Comparison of ENCODE assay signal across 9 cellular contexts in the genomic region with DNA sequence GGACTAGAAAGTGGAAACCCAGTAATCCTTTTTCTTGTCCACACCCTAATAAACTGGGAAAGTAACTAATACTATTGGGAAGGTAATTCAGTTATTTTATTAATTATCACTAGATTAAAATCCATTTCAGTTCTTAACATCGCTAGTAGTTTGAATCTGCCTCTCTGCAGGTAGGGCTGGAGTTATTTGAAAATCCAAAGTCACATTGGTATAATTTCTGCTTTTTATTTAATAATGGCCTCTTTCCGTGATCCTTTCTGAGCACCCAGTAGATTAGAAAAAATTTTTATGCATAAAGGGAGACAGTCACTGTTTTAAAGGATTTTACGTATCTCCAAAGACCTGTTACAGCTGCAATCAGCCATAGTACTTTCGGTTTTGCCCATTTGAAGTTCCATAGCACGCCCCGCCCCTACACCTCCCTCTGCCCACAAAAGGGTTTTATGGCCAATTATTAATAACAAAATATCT. TPM values are rescaled to one million over a fixed set of nuclear protein-coding genes. Genes with fewer than 3 reads are reported as not detected.
DNase-seq lines count a peak whose midpoint lies in the region; ATAC-seq, FAIRE-seq and TF ChIP-seq lines count a peak whose summit lies in the region.
"Had no signal": no experiment of that assay in that cellular context is flagged by ENCODE, and none has a peak within 500 bp of the region (broad histone marks: within the 10 kb centered on the region; RNA-seq: fewer than 3 reads in every experiment).

No MANE protein-coding gene starts in this region.

- TF ChIP-seq CTCF in PC-3 (conservative IDR thresholded peaks at IDR 0.05; ENCODE audit: low read depth, low read length) (no peak), pancreas (IDR thresholded peaks at IDR 0.05) (no peak)

- H3K36me3 ChIP-seq in PC-3 (ENCODE audit: low read depth, low read length) = peaks cover 22% of the 10 kb centered on the region
- peaks cover 0 to 6% (median 3%) of the 10 kb centered on the region in 3 donors for H3K36me3 ChIP-seq in pancreas

- peaks cover 36% of the 10 kb centered on the region for H3K79me2 ChIP-seq in PC-3 (ENCODE audit: low read length)

- POLR2A ChIA-PET in PC-3 (lab: Charles Lee; ENCODE audit: unreplicated experiment) = no interaction called here

- peaks cover 50% of the 10 kb centered on the region for H3K36me3 Mint-ChIP-seq in activated naive CD4-positive, alpha-beta T cell treated with anti-CD3 and anti-CD28 coated beads, Interleukin-2, amount 10 ng/mL, durations not matched to agents 7 days and 5 days

- H3K9me3 ChIP-seq in PC-3 (ENCODE audit: low read length) (no peaks in the 10 kb centered on the region), pancreas (no peaks in the 10 kb centered on the region)

- no peak for FAIRE-seq in pancreas (lab: Jason Lieb, UNC)
- FAIRE-seq: endometrium had no signal

- H3K4me2 ChIP-seq in PC-3 (ENCODE audit: low read length) = peak overlapping the region; percentile 100

- intact Hi-C loops in PC-3 (cut with micrococcal nuclease) (no loop called here), pancreas (cut with DNase I) (no loop called here)

- H3K27ac ChIP-seq in PC-3 (ENCODE audit: low read length) (peak overlapping the region; percentile 33), pancreas (peak overlapping the region; percentile 64 to 88 (median 81))

- DNase-seq in D341Med (ENCODE audit: low spot score) (peak; percentile 18), PC-3 (peak; percentile 57), glomerular endothelial cell (ENCODE audit: extremely low read depth, low read depth, low spot score) (peak; percentile 27), pancreas (peak in 5 of 6 donors; percentile 36 to 57 (median 48)), middle frontal gyrus (ENCODE audit: extremely low spot score, low spot score) (no peak)
- peak; percentile 77 for DNase-seq in activated naive CD4-positive, alpha-beta T cell treated with anti-CD3 and anti-CD28 coated beads, Interleukin-2, amount 10 ng/mL, durations not matched to agents 7 days and 5 days

- peak; percentile 58 for ATAC-seq in GM19455 (IDR thresholded peaks at IDR 0.05; ENCODE audit: unreplicated experiment)
- ATAC-seq in HG03520 (IDR thresholded peaks at IDR 0.05; ENCODE audit: unreplicated experiment) = peak; percentile 52
- ATAC-seq in PC-3 = peak; percentile 72
- ATAC-seq in pancreas = peak; percentile 75 to 88 (median 78)

- H3K4me1 Mint-ChIP-seq in activated naive CD4-positive, alpha-beta T cell treated with anti-CD3 and anti-CD28 coated beads, Interleukin-2, amount 10 ng/mL, durations not matched to agents 7 days and 5 days = peaks cover 47% of the 10 kb centered on the region

- BruUV-seq in PC-3 (replicated peaks; lab: Mats Ljungman, UMichigan) = TSS peak; percentile 82

- H3K4me3 Mint-ChIP-seq in activated naive CD4-positive, alpha-beta T cell treated with anti-CD3 and anti-CD28 coated beads, Interleukin-2, amount 10 ng/mL, durations not matched to agents 7 days and 5 days = peak overlapping the region; percentile 99

- no peaks in the 10 kb centered on the region for H3K9me2 ChIP-seq in PC-3 (replicated peaks; ENCODE audit: low read length)

- CTCF ChIA-PET in PC-3 (lab: Charles Lee) = no interaction called here
- CTCF ChIA-PET in activated naive CD4-positive, alpha-beta T cell treated with anti-CD3 and anti-CD28 coated beads, Interleukin-2, amount 10 ng/mL, durations not matched to agents 7 days and 5 days (lab: Charles Lee) = interaction anchor here (0.8 kb wide), 1 partner anchor 408 kb away, joined by 3 read pairs; no protein-coding TSS in a partner anchor

- no peaks in the 10 kb centered on the region for H3F3A ChIP-seq in PC-3 (ENCODE audit: low read length, unreplicated experiment)

- H3K27me3 ChIP-seq in PC-3 (ENCODE audit: low read length) (no peaks in the 10 kb centered on the region), pancreas (no peaks in the 10 kb centered on the region)

- peak overlapping the region; percentile 95 for H2AFZ ChIP-seq in PC-3 (ENCODE audit: low read length)

- H3K9me3 Mint-ChIP-seq in activated naive CD4-positive, alpha-beta T cell treated with anti-CD3 and anti-CD28 coated beads, Interleukin-2, amount 10 ng/mL, durations not matched to agents 7 days and 5 days = peaks cover 2% of the 10 kb centered on the region

- peak overlapping the region; percentile 97 for H3K27ac Mint-ChIP-seq in activated naive CD4-positive, alpha-beta T cell treated with anti-CD3 and anti-CD28 coated beads, Interleukin-2, amount 10 ng/mL, durations not matched to agents 7 days and 5 days

- no peaks in the 10 kb centered on the region for H4K20me1 ChIP-seq in PC-3 (ENCODE audit: low read length)

- peaks cover 3% of the 10 kb centered on the region for H3K27me3 Mint-ChIP-seq in activated naive CD4-positive, alpha-beta T cell treated with anti-CD3 and anti-CD28 coated beads, Interleukin-2, amount 10 ng/mL, durations not matched to agents 7 days and 5 days

- WGBS in pancreas, 2 donors = 2% methylated on average over 6 of the region's 6 CpGs

- H3K9ac ChIP-seq in PC-3 (ENCODE audit: low read length) = peak overlapping the region; percentile 75

- peaks cover 9% of the 10 kb centered on the region for H3K4me1 ChIP-seq in PC-3 (ENCODE audit: insufficient read depth, low read length)
- H3K4me1 ChIP-seq in pancreas = peaks cover 0 to 23% (median 13%) of the 10 kb centered on the region in 3 donors

- H3K4me3 ChIP-seq in PC-3 (ENCODE audit: low read length) (peak overlapping the region; percentile 93), pancreas (peak overlapping the region; percentile 62 to 68 (median 64))

RNA-seq across cellular contexts. Expression of gene COPB1, which starts 0.6 kb away (rescaled TPM):
- total RNA-seq in PC-3 (2014; rRNA removed) = 74.1 and 94.8 TPM in 2 replicates
- 162 and 184 TPM in 2 replicates for total RNA-seq in glomerular endothelial cell
- total RNA-seq in pancreas = 10 to 100 TPM; 33.1 to 58.0 (median 46.5) TPM
- polyA plus RNA-seq in pancreas = 10 to 100 TPM; 31.4 to 48.9 TPM

RNA-seq across cellular contexts. Expression of gene PSMA1, which starts 20.0 kb away (rescaled TPM):
- 213 and 275 TPM in 2 replicates for total RNA-seq in PC-3 (2014; rRNA removed)
- 152 and 159 TPM in 2 replicates for total RNA-seq in glomerular endothelial cell
- total RNA-seq in pancreas = 10 to 100 TPM; 26.7 to 66.8 (median 46.1) TPM
- polyA plus RNA-seq in pancreas = 100 to 1,000 TPM in 1 of 2 donors, 10 to 100 TPM in 1; 92.2 to 115 TPM
